Comparison of ENCODE assay signal across 15 cellular contexts in genomic region chr17:49747632-49748031, GRCh38. TPM values are rescaled to one million over a fixed set of nuclear protein-coding genes. Genes with fewer than 3 reads are reported as not detected.
A peak's percentile ranks its signal among the peaks of the same experiment; 100 is the strongest.
DNase-seq lines count a peak whose midpoint lies in the region; ATAC-seq and TF ChIP-seq lines count a peak whose summit lies in the region.
"Had no signal": no experiment of that assay in that cellular context is flagged by ENCODE, and none has a peak within 500 bp of the region (broad histone marks: within the 10 kb centered on the region; RNA-seq: fewer than 3 reads in every experiment).

No MANE protein-coding gene starts in this region.

- H3K36me3 ChIP-seq in KMS-11 (ENCODE audit: insufficient read depth): no peaks in the 10 kb centered on the region

- H2AFZ ChIP-seq in KMS-11 (ENCODE audit: low read depth): no peak overlapping the region

- H3K4me1 Mint-ChIP-seq in T-helper 2 cell treated with Interferon-gamma antibody and Interleukin-4, amounts not matched to agents 5 μg/mL and 100 μg/mL, for 36 hours (ENCODE audit: low read depth): peaks cover 66% of the 10 kb centered on the region
- H3K4me1 Mint-ChIP-seq in activated naive CD8-positive, alpha-beta T cell treated with anti-CD3 and anti-CD28 coated beads, Interleukin-2, amount 10 ng/mL, durations not matched to agents 7 days and 5 days: peaks cover 59% of the 10 kb centered on the region
- H3K4me1 Mint-ChIP-seq in natural killer cell: peaks cover 69 to 74% of the 10 kb centered on the region in 2 donors

- peak overlapping the region; percentile 86 for H3K4me3 Mint-ChIP-seq in T-helper 2 cell treated with Interferon-gamma antibody and Interleukin-4, amounts not matched to agents 5 μg/mL and 100 μg/mL, for 36 hours
- peak overlapping the region; percentile 79 for H3K4me3 Mint-ChIP-seq in activated naive CD8-positive, alpha-beta T cell treated with anti-CD3 and anti-CD28 coated beads, Interleukin-2, amount 10 ng/mL, durations not matched to agents 7 days and 5 days
- peak overlapping the region; percentile 81 for H3K4me3 Mint-ChIP-seq in natural killer cell

- no peak for TF ChIP-seq CTCF in KMS-11 (conservative IDR thresholded peaks at IDR 0.05; ENCODE audit: low read depth, low read length)
- no peak for TF ChIP-seq CTCF in natural killer cell (IDR thresholded peaks at IDR 0.05)

- H3K9me3 Mint-ChIP-seq in T-helper 2 cell treated with Interferon-gamma antibody and Interleukin-4, amounts not matched to agents 5 μg/mL and 100 μg/mL, for 36 hours: peaks cover 6% of the 10 kb centered on the region
- H3K9me3 Mint-ChIP-seq in activated naive CD8-positive, alpha-beta T cell treated with anti-CD3 and anti-CD28 coated beads, Interleukin-2, amount 10 ng/mL, durations not matched to agents 7 days and 5 days: no peaks in the 10 kb centered on the region
- H3K9me3 Mint-ChIP-seq in natural killer cell: no peaks in the 10 kb centered on the region

- H3K4me2 ChIP-seq in KMS-11: peak overlapping the region; percentile 98

- peak overlapping the region; percentile 94 for H3K27ac ChIP-seq in KMS-11

- H3K27ac Mint-ChIP-seq in T-helper 2 cell treated with Interferon-gamma antibody and Interleukin-4, amounts not matched to agents 5 μg/mL and 100 μg/mL, for 36 hours: peak overlapping the region; percentile 84
- peak overlapping the region; percentile 85 for H3K27ac Mint-ChIP-seq in activated naive CD8-positive, alpha-beta T cell treated with anti-CD3 and anti-CD28 coated beads, Interleukin-2, amount 10 ng/mL, durations not matched to agents 7 days and 5 days
- H3K27ac Mint-ChIP-seq in natural killer cell: peak overlapping the region; percentile 93 to 97

- intact Hi-C loops in natural killer cell (cut with micrococcal nuclease): loop anchor here (1.0 to 2.0 kb wide), 2 partner anchors 8 to 41 kb away; partner anchors contain the start of gene KAT7

- POLR2A ChIA-PET in activated naive CD8-positive, alpha-beta T cell treated with anti-CD3 and anti-CD28 coated beads, Interleukin-2, amount 10 ng/mL, durations not matched to agents 7 days and 5 days (lab: Charles Lee): interaction anchor here (0.9 to 5.3 kb wide), 9 partner anchors 8 to 41 kb away, joined by 3 to 76 read pairs (median 9); partner anchors contain the start of genes FAM117A, KAT7 and SLC35B1

- H3K36me3 Mint-ChIP-seq in T-helper 2 cell treated with Interferon-gamma antibody and Interleukin-4, amounts not matched to agents 5 μg/mL and 100 μg/mL, for 36 hours (ENCODE audit: low read depth): peaks cover 35% of the 10 kb centered on the region
- peaks cover 20% of the 10 kb centered on the region for H3K36me3 Mint-ChIP-seq in activated naive CD8-positive, alpha-beta T cell treated with anti-CD3 and anti-CD28 coated beads, Interleukin-2, amount 10 ng/mL, durations not matched to agents 7 days and 5 days
- H3K36me3 Mint-ChIP-seq in natural killer cell: no peaks in the 10 kb centered on the region

- peaks cover 87% of the 10 kb centered on the region for H3K79me2 ChIP-seq in KMS-11 (ENCODE audit: insufficient read depth, low read depth)

- no peaks in the 10 kb centered on the region for H4K20me1 ChIP-seq in KMS-11 (ENCODE audit: insufficient read depth)

- peaks cover 97% of the 10 kb centered on the region for H3K4me1 ChIP-seq in KMS-11 (ENCODE audit: low read depth, poor library complexity, severe bottlenecking)

- H3K4me3 ChIP-seq in KMS-11 (IDR thresholded peaks at IDR 0.05; ENCODE audit: insufficient read depth, low read depth, low read length): no peak overlapping the region

- H3K9ac ChIP-seq in KMS-11: peak overlapping the region; percentile 61; the same call in 1 of the 2 replicates

- no peak for DNase-seq in T-helper 2 cell treated with Interferon-gamma antibody and Interleukin-4, amounts not matched to agents 5 μg/mL and 100 μg/mL, for 36 hours (ENCODE audit: low spot score)
- DNase-seq in T-helper 2 cell (no peak), natural killer cell (no peak), glomerular visceral epithelial cell (ENCODE audit: extremely low spot score) (no peak), NCI-H2227 (lab: John Stamatoyannopoulos, UW; ENCODE audit: unreplicated experiment) (no peak), dermis blood vessel endothelial cell (no peak)
- DNase-seq in activated naive CD8-positive, alpha-beta T cell treated with anti-CD3 and anti-CD28 coated beads, Interleukin-2, amount 10 ng/mL, durations not matched to agents 7 days and 5 days: no peak
- DNase-seq: 8988T, COR-L47, GDM1, H7, Karpas-422, NCI-H187, NCI-H526 treated with DMSO at 0.1 percent for 48 hours had no signal

- no peaks in the 10 kb centered on the region for H3K27me3 ChIP-seq in KMS-11 (ENCODE audit: insufficient read depth, low read depth)

- H3K27me3 Mint-ChIP-seq in T-helper 2 cell treated with Interferon-gamma antibody and Interleukin-4, amounts not matched to agents 5 μg/mL and 100 μg/mL, for 36 hours (ENCODE audit: low read depth): no peaks in the 10 kb centered on the region
- no peaks in the 10 kb centered on the region for H3K27me3 Mint-ChIP-seq in activated naive CD8-positive, alpha-beta T cell treated with anti-CD3 and anti-CD28 coated beads, Interleukin-2, amount 10 ng/mL, durations not matched to agents 7 days and 5 days
- H3K27me3 Mint-ChIP-seq in natural killer cell (ENCODE audit: low read depth in 2 of 2): no peaks in the 10 kb centered on the region

- ATAC-seq in activated naive CD8-positive, alpha-beta T cell treated with anti-CD3 and anti-CD28 coated beads, Interleukin-2, amount 10 ng/mL, durations not matched to agents 7 days and 5 days (ENCODE audit: low read depth): no peak
- ATAC-seq in natural killer cell: no peak

RNA-seq across cellular contexts. Expression of gene FAM117A, which starts 16.3 kb away (rescaled TPM):
- total RNA-seq in activated naive CD8-positive, alpha-beta T cell treated with anti-CD3 and anti-CD28 coated beads, Interleukin-2, amount 10 ng/mL, durations not matched to agents 7 days and 5 days: 10 to 100 TPM; 47.0 to 57.2 TPM
- total RNA-seq in natural killer cell (10 to 100 TPM; 55.2 to 88.4 (median 79.2) TPM), dermis blood vessel endothelial cell (15.5 and 25.4 TPM in 2 replicates)

RNA-seq across cellular contexts. Expression of gene SLC35B1, which starts 39.9 kb away (rescaled TPM):
- total RNA-seq in activated naive CD8-positive, alpha-beta T cell treated with anti-CD3 and anti-CD28 coated beads, Interleukin-2, amount 10 ng/mL, durations not matched to agents 7 days and 5 days: 10 to 100 TPM; 45.9 to 48.5 TPM
- 100 to 1,000 TPM in 1 of 3 donors, 10 to 100 TPM in 2; 74.0 to 121 (median 90.2) TPM for total RNA-seq in natural killer cell
- total RNA-seq in dermis blood vessel endothelial cell: 56.9 and 58.9 TPM in 2 replicates

RNA-seq across cellular contexts. Expression of gene KAT7, which starts 40.8 kb away (rescaled TPM):
- total RNA-seq in activated naive CD8-positive, alpha-beta T cell treated with anti-CD3 and anti-CD28 coated beads, Interleukin-2, amount 10 ng/mL, durations not matched to agents 7 days and 5 days: 10 to 100 TPM; 91.7 to 92.5 TPM
- total RNA-seq in natural killer cell (100 to 1,000 TPM; 195 to 231 (median 213) TPM), dermis blood vessel endothelial cell (88.0 and 133 TPM in 2 replicates)
